In genomic region chr2:38017836-38018235, GRCh38 we compare ENCODE assay signal across 28 cellular contexts.
"Had no signal": no experiment of that assay in that cellular context is flagged by ENCODE, and none has a peak within 500 bp of the region (broad histone marks: within the 10 kb centered on the region; RNA-seq: fewer than 3 reads in every experiment).

No MANE protein-coding gene starts in this region.

- H3K4me1 ChIP-seq: left ventricle myocardium inferior, pancreas, prostate gland, stomach, testis, thyroid gland, upper lobe of left lung had no signal

- H3K4me3 Mint-ChIP-seq: naive thymus-derived CD8-positive, alpha-beta T cell; nephron; neural crest cell; stimulated activated naive B cell treated with anti-CD40 and anti-IgM and Interleukin-4, amounts not matched to agents 10 μg/mL and 1 μg/mL and 100 μg/mL, for 72 hours had no signal

- H3K4me3 ChIP-seq: left ventricle myocardium inferior, lung, pancreas, prostate gland, skin epidermis, stomach, testis, thyroid gland, transverse colon, upper lobe of left lung, vagina had no signal

- H3K9me3 ChIP-seq: left ventricle myocardium inferior, pancreas, prostate gland, stomach, testis, thyroid gland, transverse colon, upper lobe of left lung, vagina had no signal

- H3K27ac Mint-ChIP-seq: nephron; stimulated activated naive B cell treated with anti-CD40 and anti-IgM and Interleukin-4, amounts not matched to agents 10 μg/mL and 1 μg/mL and 100 μg/mL, for 72 hours had no signal

- DNase-seq: hypothalamus; islet precursor cell; left ventricle myocardium inferior; midbrain; naive thymus-derived CD8-positive, alpha-beta T cell; nucleus accumbens; pancreas; posterior cingulate gyrus; retina; right cardiac atrium; stimulated activated CD4-positive, alpha-beta T cell treated with anti-CD3 and anti-CD28 coated beads, Interleukin-12 subunit alpha, Interleukin-12 subunit beta, amount 100 ng/mL, for 4 hours; stimulated activated CD4-positive, alpha-beta T cell treated with anti-CD3 and anti-CD28 coated beads, Interleukin-15, amount 100 ng/mL, for 24 hours; stimulated activated CD4-positive, alpha-beta T cell treated with anti-CD3 and anti-CD28 coated beads, Interleukin-2, amount 100 ng/mL, for 24 hours; stimulated activated CD4-positive, alpha-beta T cell treated with anti-CD3 and anti-CD28 coated beads, Interleukin-4, amount 100 ng/mL, for 1 hour; stimulated activated naive B cell treated with anti-CD40 and anti-IgM and Interleukin-4, amounts not matched to agents 10 μg/mL and 1 μg/mL and 100 μg/mL, for 72 hours; stimulated activated naive CD8-positive, alpha-beta T cell treated with anti-CD3 and anti-CD28 coated beads, Interleukin-15, Interleukin-2, amounts not matched to agents 100 U/mL and 50 U/mL, for 24 hours; stomach; testis; thyroid gland; transverse colon; upper lobe of left lung had no signal

- H3K27ac ChIP-seq: left ventricle myocardium inferior, pancreas, prostate gland, skin epidermis, stomach, testis, thyroid gland, transverse colon, upper lobe of left lung, vagina had no signal

- ATAC-seq: naive thymus-derived CD8-positive, alpha-beta T cell; pancreas; right cardiac atrium; sciatic nerve; stimulated activated naive B cell treated with anti-CD40 and anti-IgM and Interleukin-4, amounts not matched to agents 10 μg/mL and 1 μg/mL and 100 μg/mL, for 72 hours; stimulated activated naive CD8-positive, alpha-beta T cell treated with anti-CD3 and anti-CD28 coated beads, Interleukin-15, Interleukin-2, amounts not matched to agents 100 U/mL and 50 U/mL, for 24 hours had no signal

- H3K27me3 ChIP-seq: pancreas, stomach, testis, thyroid gland, transverse colon, upper lobe of left lung, vagina had no signal

- H3K27me3 Mint-ChIP-seq: naive thymus-derived CD8-positive, alpha-beta T cell; stimulated activated naive B cell treated with anti-CD40 and anti-IgM and Interleukin-4, amounts not matched to agents 10 μg/mL and 1 μg/mL and 100 μg/mL, for 72 hours had no signal

- H3K36me3 ChIP-seq: left ventricle myocardium inferior, pancreas, prostate gland, stomach, thyroid gland, transverse colon, upper lobe of left lung, vagina had no signal

- H3K4me1 Mint-ChIP-seq: naive thymus-derived CD8-positive, alpha-beta T cell; nephron; neural crest cell; stimulated activated naive B cell treated with anti-CD40 and anti-IgM and Interleukin-4, amounts not matched to agents 10 μg/mL and 1 μg/mL and 100 μg/mL, for 72 hours had no signal

- H3K9me3 Mint-ChIP-seq: nephron, neural crest cell had no signal
